ENCODE assay signal across 1 cellular context in the genomic region with DNA sequence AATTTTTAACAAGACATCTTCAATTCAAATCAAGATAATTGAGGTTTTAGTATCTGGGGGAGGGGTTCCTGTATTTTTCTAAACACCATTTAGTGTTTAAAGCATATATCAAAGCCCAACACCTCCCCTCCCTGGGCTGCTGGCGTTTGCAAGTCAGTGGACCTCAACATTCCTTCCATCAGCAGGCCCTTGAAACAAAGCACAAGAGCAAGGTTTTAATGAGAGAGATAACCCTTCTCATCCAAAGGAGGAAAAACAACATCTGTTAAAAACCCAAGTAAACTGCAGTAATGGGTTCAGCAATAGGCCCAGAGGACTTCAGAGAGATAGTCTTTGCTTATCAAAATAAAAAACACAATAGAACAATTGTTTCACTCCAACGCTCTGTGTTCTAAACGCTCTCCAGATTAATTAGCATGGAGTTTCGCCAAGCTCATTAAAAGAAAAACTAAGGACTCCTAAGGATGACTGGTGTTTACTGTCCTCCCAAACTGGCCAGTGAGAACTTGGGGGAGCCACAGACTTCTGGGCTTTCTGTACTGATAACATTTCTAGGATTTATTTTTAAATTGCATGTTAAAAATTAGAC.
TF ChIP-seq lines count a peak whose summit lies in the region.

No MANE protein-coding gene starts in this region.

TF ChIP-seq in HEK293, 187 proteins besides CTCF, POLR2A, EP300 and RAD21 (continued from another document):
- TF ChIP-seq, protein P1, sequence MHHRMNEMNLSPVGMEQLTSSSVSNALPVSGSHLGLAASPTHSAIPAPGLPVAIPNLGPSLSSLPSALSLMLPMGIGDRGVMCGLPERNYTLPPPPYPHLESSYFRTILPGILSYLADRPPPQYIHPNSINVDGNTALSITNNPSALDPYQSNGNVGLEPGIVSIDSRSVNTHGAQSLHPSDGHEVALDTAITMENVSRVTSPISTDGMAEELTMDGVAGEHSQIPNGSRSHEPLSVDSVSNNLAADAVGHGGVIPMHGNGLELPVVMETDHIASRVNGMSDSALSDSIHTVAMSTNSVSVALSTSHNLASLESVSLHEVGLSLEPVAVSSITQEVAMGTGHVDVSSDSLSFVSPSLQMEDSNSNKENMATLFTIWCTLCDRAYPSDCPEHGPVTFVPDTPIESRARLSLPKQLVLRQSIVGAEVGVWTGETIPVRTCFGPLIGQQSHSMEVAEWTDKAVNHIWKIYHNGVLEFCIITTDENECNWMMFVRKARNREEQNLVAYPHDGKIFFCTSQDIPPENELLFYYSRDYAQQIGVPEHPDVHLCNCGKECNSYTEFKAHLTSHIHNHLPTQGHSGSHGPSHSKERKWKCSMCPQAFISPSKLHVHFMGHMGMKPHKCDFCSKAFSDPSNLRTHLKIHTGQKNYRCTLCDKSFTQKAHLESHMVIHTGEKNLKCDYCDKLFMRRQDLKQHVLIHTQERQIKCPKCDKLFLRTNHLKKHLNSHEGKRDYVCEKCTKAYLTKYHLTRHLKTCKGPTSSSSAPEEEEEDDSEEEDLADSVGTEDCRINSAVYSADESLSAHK (tag by site-specific recombination; IDR thresholded peaks at IDR 0.05): no peak
- peak; percentile 54 for TF ChIP-seq ZNF596 (tag by site-specific recombination; IDR thresholded peaks at IDR 0.05)
- TF ChIP-seq ZBTB21 (tag by site-specific recombination; IDR thresholded peaks at IDR 0.05): no peak
- TF ChIP-seq, protein P2, sequence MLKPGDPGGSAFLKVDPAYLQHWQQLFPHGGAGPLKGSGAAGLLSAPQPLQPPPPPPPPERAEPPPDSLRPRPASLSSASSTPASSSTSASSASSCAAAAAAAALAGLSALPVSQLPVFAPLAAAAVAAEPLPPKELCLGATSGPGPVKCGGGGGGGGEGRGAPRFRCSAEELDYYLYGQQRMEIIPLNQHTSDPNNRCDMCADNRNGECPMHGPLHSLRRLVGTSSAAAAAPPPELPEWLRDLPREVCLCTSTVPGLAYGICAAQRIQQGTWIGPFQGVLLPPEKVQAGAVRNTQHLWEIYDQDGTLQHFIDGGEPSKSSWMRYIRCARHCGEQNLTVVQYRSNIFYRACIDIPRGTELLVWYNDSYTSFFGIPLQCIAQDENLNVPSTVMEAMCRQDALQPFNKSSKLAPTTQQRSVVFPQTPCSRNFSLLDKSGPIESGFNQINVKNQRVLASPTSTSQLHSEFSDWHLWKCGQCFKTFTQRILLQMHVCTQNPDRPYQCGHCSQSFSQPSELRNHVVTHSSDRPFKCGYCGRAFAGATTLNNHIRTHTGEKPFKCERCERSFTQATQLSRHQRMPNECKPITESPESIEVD (tag by site-specific recombination; IDR thresholded peaks at IDR 0.05): peak; percentile 80
- TF ChIP-seq ZNF266 (tag by site-specific recombination; IDR thresholded peaks at IDR 0.05; ENCODE audit: low read depth): no peak
- TF ChIP-seq ZNF624 (tag by site-specific recombination; IDR thresholded peaks at IDR 0.05): no peak
- TF ChIP-seq ZNF629 (tag by site-specific recombination; IDR thresholded peaks at IDR 0.05): no peak
- TF ChIP-seq ZNF292 (tag by site-specific recombination; IDR thresholded peaks at IDR 0.05; ENCODE audit: borderline replicate concordance, low read depth): no peak
